ENCODE assay signal across 32 cellular contexts in genomic region chr4:112717856-112718255, GRCh38.
"Had no signal": no experiment of that assay in that cellular context is flagged by ENCODE, and none has a peak within 500 bp of the region (broad histone marks: within the 10 kb centered on the region; RNA-seq: fewer than 3 reads in every experiment).

No MANE protein-coding gene starts in this region.

- H3K36me3 ChIP-seq: colonic mucosa, esophagus squamous epithelium, sigmoid colon, tibial artery had no signal

- H3K4me3 ChIP-seq: colonic mucosa, esophagus squamous epithelium, lung, mucosa of descending colon, sigmoid colon, testis, tibial artery had no signal

- H3K9me3 Mint-ChIP-seq: dendritic cell treated with granulocyte-macrophage colony-stimulating factor and Interleukin-4, amounts not matched to agents 40 ng/mL and 50 ng/mL, for 4 days; immature natural killer cell; memory B cell; mesothelial cell of epicardium; natural killer cell treated with Interleukin-12 subunit alpha and Interleukin-12 subunit beta and Interleukin-15 and Interleukin-18, amount 100 ng/mL, for 72 hours; neural crest cell; stimulated activated effector memory CD8-positive, alpha-beta T cell treated with anti-CD3 and anti-CD28 coated beads, Interleukin-12 subunit alpha, Interleukin-12 subunit beta, amount 100 ng/mL, for 72 hours; type B pancreatic cell had no signal

- H2AFZ ChIP-seq: parathyroid adenoma had no signal

- H3K36me3 Mint-ChIP-seq: immature natural killer cell; mesothelial cell of epicardium; naive B cell; natural killer cell treated with Interleukin-12 subunit alpha and Interleukin-12 subunit beta and Interleukin-15 and Interleukin-18, amount 100 ng/mL, for 72 hours; stimulated activated effector memory CD8-positive, alpha-beta T cell treated with anti-CD3 and anti-CD28 coated beads, Interleukin-12 subunit alpha, Interleukin-12 subunit beta, amount 100 ng/mL, for 72 hours; type B pancreatic cell had no signal

- H3K27ac ChIP-seq: colonic mucosa, esophagus squamous epithelium, parathyroid adenoma, sigmoid colon, testis, tibial artery had no signal

- H3K27me3 Mint-ChIP-seq: progenitor cell of endocrine pancreas, type B pancreatic cell had no signal

- H3K4me1 Mint-ChIP-seq: immature natural killer cell; mesothelial cell of epicardium; stimulated activated effector memory CD8-positive, alpha-beta T cell treated with anti-CD3 and anti-CD28 coated beads, Interleukin-12 subunit alpha, Interleukin-12 subunit beta, amount 100 ng/mL, for 72 hours had no signal

- H3K27me3 ChIP-seq: colonic mucosa, esophagus squamous epithelium, sigmoid colon, testis, tibial artery had no signal

- ATAC-seq: left colon; left ventricle myocardium superior; mucosa of descending colon; natural killer cell treated with Interleukin-12 subunit alpha and Interleukin-12 subunit beta and Interleukin-15 and Interleukin-18, amount 100 ng/mL, for 72 hours; right cardiac atrium; stimulated activated effector memory CD8-positive, alpha-beta T cell treated with anti-CD3 and anti-CD28 coated beads, Interleukin-12 subunit alpha, Interleukin-12 subunit beta, amount 100 ng/mL, for 72 hours; stimulated activated naive CD8-positive, alpha-beta T cell treated with anti-CD3 and anti-CD28 coated beads, Interleukin-15, Interleukin-2, amounts not matched to agents 100 U/mL and 50 U/mL, for 24 hours had no signal

- DNase-seq: colonic mucosa; effector CD8-positive, alpha-beta T cell; erythroblast; esophagus squamous epithelium; foreskin melanocyte; glutamatergic neuron; hypothalamus; immature natural killer cell; islet precursor cell; kidney glomerular epithelial cell; left colon; left ventricle myocardium superior; mucosa of descending colon; naive B cell; right cardiac atrium; sigmoid colon; stimulated activated CD4-positive, alpha-beta T cell treated with anti-CD3 and anti-CD28 coated beads, Interleukin-2, amount 100 ng/mL, for 24 hours; stimulated activated CD4-positive, alpha-beta T cell treated with anti-CD3 and anti-CD28 coated beads, Interleukin-4, amount 100 ng/mL, for 24 hours; stimulated activated naive CD8-positive, alpha-beta T cell treated with anti-CD3 and anti-CD28 coated beads, Interleukin-15, Interleukin-2, amounts not matched to agents 100 U/mL and 50 U/mL, for 24 hours; substantia nigra; testis; tibial artery had no signal

- H3K9ac ChIP-seq: parathyroid adenoma had no signal

- H3K27ac Mint-ChIP-seq: dendritic cell treated with granulocyte-macrophage colony-stimulating factor and Interleukin-4, amounts not matched to agents 40 ng/mL and 50 ng/mL, for 4 days; immature natural killer cell; memory B cell; mesothelial cell of epicardium; natural killer cell treated with Interleukin-12 subunit alpha and Interleukin-12 subunit beta and Interleukin-15 and Interleukin-18, amount 100 ng/mL, for 72 hours; progenitor cell of endocrine pancreas; stimulated activated effector memory CD8-positive, alpha-beta T cell treated with anti-CD3 and anti-CD28 coated beads, Interleukin-12 subunit alpha, Interleukin-12 subunit beta, amount 100 ng/mL, for 72 hours; type B pancreatic cell had no signal

- H3K4me1 ChIP-seq: colonic mucosa, esophagus squamous epithelium, parathyroid adenoma, sigmoid colon, testis, tibial artery had no signal

- H3K79me2 ChIP-seq: parathyroid adenoma had no signal

- H3K9me3 ChIP-seq: colonic mucosa, esophagus squamous epithelium, mucosa of descending colon, sigmoid colon, testis, tibial artery had no signal

- H3K4me3 Mint-ChIP-seq: dendritic cell treated with granulocyte-macrophage colony-stimulating factor and Interleukin-4, amounts not matched to agents 40 ng/mL and 50 ng/mL, for 4 days; immature natural killer cell; memory B cell; mesothelial cell of epicardium; naive B cell; natural killer cell treated with Interleukin-12 subunit alpha and Interleukin-12 subunit beta and Interleukin-15 and Interleukin-18, amount 100 ng/mL, for 72 hours; neural crest cell; stimulated activated effector memory CD8-positive, alpha-beta T cell treated with anti-CD3 and anti-CD28 coated beads, Interleukin-12 subunit alpha, Interleukin-12 subunit beta, amount 100 ng/mL, for 72 hours; type B pancreatic cell had no signal
